In genomic region chr13:83752141-83752540, GRCh38 we compare ENCODE assay signal across 14 cellular contexts.
A peak's percentile ranks its signal among the peaks of the same experiment; 100 is the strongest.
DNase-seq lines count a peak whose midpoint lies in the region; ATAC-seq and TF ChIP-seq lines count a peak whose summit lies in the region.
"Had no signal": no experiment of that assay in that cellular context is flagged by ENCODE, and none has a peak within 500 bp of the region (broad histone marks: within the 10 kb centered on the region; RNA-seq: fewer than 3 reads in every experiment).

No MANE protein-coding gene starts in this region.

- H3K4me1 Mint-ChIP-seq in Calu3 (ENCODE audit: low read depth, unreplicated experiment) = peaks cover 11% of the 10 kb centered on the region
- H3K4me1 Mint-ChIP-seq: stimulated activated naive CD8-positive, alpha-beta T cell treated with anti-CD3 and anti-CD28 coated beads, Interleukin-15, amount 100 ng/mL, for 72 hours; WTC11 had no signal

- no peaks in the 10 kb centered on the region for H4K20me1 ChIP-seq in GM23248 (ENCODE audit: insufficient read depth)

- H3K27ac Mint-ChIP-seq in Calu3 (ENCODE audit: unreplicated experiment) = no peak overlapping the region
- H3K27ac Mint-ChIP-seq: stimulated activated naive CD8-positive, alpha-beta T cell treated with anti-CD3 and anti-CD28 coated beads, Interleukin-15, amount 100 ng/mL, for 72 hours; WTC11 had no signal

- 17 to 19% methylated on average over 4 of the region's 4 CpGs for WGBS in GM23248 (ENCODE audit: low coverage in 1 of 2, low lambda C conversion rate in 2 of 2, missing lambda C conversion rate in 2 of 2), 2 experiments

- H3K4me2 ChIP-seq in GM23248 (ENCODE audit: unreplicated experiment) = peak overlapping the region; percentile 62

- no peaks in the 10 kb centered on the region for H3K36me3 Mint-ChIP-seq in Calu3 (ENCODE audit: insufficient read depth, unreplicated experiment)

- H3K27me3 ChIP-seq in GM23248 (replicated peaks; ENCODE audit: insufficient read depth) = no peaks in the 10 kb centered on the region
- H3K27me3 ChIP-seq in RWPE2 (ENCODE audit: insufficient read depth, poor library complexity, severe bottlenecking) = no peaks in the 10 kb centered on the region
- H3K27me3 ChIP-seq: uterus had no signal

- H3F3A ChIP-seq in GM23248 (ENCODE audit: insufficient read depth) = no peaks in the 10 kb centered on the region

- no peaks in the 10 kb centered on the region for H3K79me2 ChIP-seq in GM23248 (ENCODE audit: insufficient read depth)

- H3K9me3 Mint-ChIP-seq in Calu3 (ENCODE audit: low read depth, unreplicated experiment) = peaks cover 5% of the 10 kb centered on the region

- H3K36me3 ChIP-seq in GM23248 (ENCODE audit: low read depth) (no peaks in the 10 kb centered on the region), RWPE2 (ENCODE audit: low read depth) (no peaks in the 10 kb centered on the region)
- H3K36me3 ChIP-seq: uterus had no signal

- H3K27ac ChIP-seq in GM23248 = no peak overlapping the region
- H3K27ac ChIP-seq in RWPE2 (ENCODE audit: poor library complexity, severe bottlenecking) = peak overlapping the region; percentile 30
- H3K27ac ChIP-seq: uterus had no signal

- no peaks in the 10 kb centered on the region for H3K9me2 ChIP-seq in GM23248 (ENCODE audit: insufficient read depth)

- in situ Hi-C loops in GM23248 (cut with MboI) = no loop called here

- H3K9me3 ChIP-seq in GM23248 (ENCODE audit: low read depth) (no peaks in the 10 kb centered on the region), RWPE2 (ENCODE audit: severe bottlenecking) (no peaks in the 10 kb centered on the region)
- H3K9me3 ChIP-seq: uterus had no signal

- no peak overlapping the region for H3K9ac ChIP-seq in GM23248

- CTCF ChIA-PET in Calu3 (lab: Charles Lee) = interaction anchor here (1.2 kb wide), 1 partner anchor 743 kb away, joined by 4 read pairs; no protein-coding TSS in a partner anchor

- no TSS peak for BruUV-seq in Calu3 (replicated peaks; lab: Mats Ljungman, UMichigan)

- DNase-seq in GM23248 (peak; percentile 44), RWPE2 (ENCODE audit: low spot score) (no peak), fibroblast of mammary gland (ENCODE audit: low read depth) (peak; percentile 16), renal cortical epithelial cell (ENCODE audit: low read depth) (peak; percentile 2), NCI-H1694 (lab: John Stamatoyannopoulos, UW) (no peak), hippocampal formation (lab: John Stamatoyannopoulos, UW) (no peak), NCI-H1105 treated with DMSO at 0.1 percent for 48 hours (lab: John Stamatoyannopoulos, UW) (no peak), Calu3 (no peak)
- DNase-seq: activated effector memory CD4-positive, alpha-beta T cell treated with Interleukin-2 at 50 U/mL for 16 hours; aorta; NCI-H510A treated with DMSO at 0.1 percent for 48 hours; stimulated activated naive CD8-positive, alpha-beta T cell treated with anti-CD3 and anti-CD28 coated beads, Interleukin-15, amount 100 ng/mL, for 72 hours; uterus had no signal

- H2AFZ ChIP-seq in GM23248 = no peak overlapping the region

- TF ChIP-seq CTCF in RWPE2 (IDR thresholded peaks at IDR 0.05; ENCODE audit: poor library complexity, severe bottlenecking) (no peak), fibroblast of mammary gland (conservative IDR thresholded peaks at IDR 0.05; ENCODE audit: control insufficient read depth, insufficient read depth, low read depth, low read length) (no peak), Calu3 (IDR thresholded peaks at IDR 0.05; ENCODE audit: unreplicated experiment) (no peak)

- peak; percentile 84 for ATAC-seq in RWPE2 (ENCODE audit: low read depth)
- ATAC-seq: stimulated activated naive CD8-positive, alpha-beta T cell treated with anti-CD3 and anti-CD28 coated beads, Interleukin-15, amount 100 ng/mL, for 72 hours; WTC11 had no signal

- H3K27me3 Mint-ChIP-seq in Calu3 (ENCODE audit: unreplicated experiment) = no peaks in the 10 kb centered on the region
- H3K27me3 Mint-ChIP-seq: stimulated activated naive CD8-positive, alpha-beta T cell treated with anti-CD3 and anti-CD28 coated beads, Interleukin-15, amount 100 ng/mL, for 72 hours had no signal

- H3K4me3 ChIP-seq in GM23248 (0 out of 2 replicates have a peak overlapping the region, but pooled peaks have one; percentile 13), RWPE2 (ENCODE audit: severe bottlenecking) (no peak overlapping the region), fibroblast of mammary gland (ENCODE audit: control insufficient read depth, low read depth, low read length) (no peak overlapping the region)
- H3K4me3 ChIP-seq: uterus had no signal

- H3K4me1 ChIP-seq in GM23248 (ENCODE audit: insufficient read depth) (peaks cover 15% of the 10 kb centered on the region), RWPE2 (ENCODE audit: insufficient read depth, poor library complexity, severe bottlenecking) (peaks cover 4% of the 10 kb centered on the region)
- H3K4me1 ChIP-seq: uterus had no signal

- no peak overlapping the region for H3K4me3 Mint-ChIP-seq in Calu3 (ENCODE audit: low read depth, unreplicated experiment)
- H3K4me3 Mint-ChIP-seq: stimulated activated naive CD8-positive, alpha-beta T cell treated with anti-CD3 and anti-CD28 coated beads, Interleukin-15, amount 100 ng/mL, for 72 hours; WTC11 had no signal

- intact Hi-C loops in Calu3 (cut with micrococcal nuclease; ENCODE audit: unreplicated experiment) = no loop called here

Comparison
In these comparisons a context has a peak if more than half of its experiments do, and no peak if none do; other contexts are left out.
1. DNase-seq: peak in GM23248 (single experiment), fibroblast of mammary gland (single experiment) and renal cortical epithelial cell (single experiment); none in RWPE2 (single experiment), NCI-H1694 (single experiment), hippocampal formation (0 of 2), NCI-H1105 treated with DMSO at 0.1 percent for 48 hours (single experiment) and Calu3 (single experiment).